In the genomic region with DNA sequence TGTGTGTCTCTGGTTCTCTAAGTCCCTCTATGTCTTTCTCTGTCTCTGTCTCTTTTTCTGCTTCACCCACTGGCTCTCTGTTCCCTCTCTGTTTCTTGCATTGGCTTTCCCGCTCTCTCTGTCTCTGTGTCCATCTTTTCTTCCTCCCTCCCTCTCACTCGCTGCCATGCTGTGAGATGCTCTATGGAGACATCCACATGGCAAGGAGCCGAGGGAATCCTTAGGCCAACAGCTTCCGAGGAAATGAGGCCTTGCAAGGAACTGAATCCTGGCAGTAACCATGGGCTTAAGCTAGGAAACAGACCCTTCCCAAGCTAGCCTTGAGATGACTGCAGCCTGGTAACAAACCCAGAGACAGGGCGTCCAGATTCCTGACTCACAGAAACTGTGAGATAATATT, we compare ENCODE assay signal across 6 cellular contexts.
"Had no signal": no experiment of that assay in that cellular context is flagged by ENCODE, and none has a peak within 500 bp of the region (broad histone marks: within the 10 kb centered on the region; RNA-seq: fewer than 3 reads in every experiment).

No MANE protein-coding gene starts in this region.

- DNase-seq: IMR-90, KBM-7, KG1 had no signal

- ATAC-seq: HepG2, K562 had no signal

- H3K4me3 Mint-ChIP-seq: IgD-negative memory B cell had no signal

- H3K36me3 Mint-ChIP-seq: IgD-negative memory B cell had no signal

- H3K4me1 Mint-ChIP-seq: IgD-negative memory B cell had no signal

- H3K27ac Mint-ChIP-seq: IgD-negative memory B cell had no signal
